Comparison of ENCODE assay signal across 21 cellular contexts in genomic region chr20:9027626-9028025, GRCh38. TPM values are rescaled to one million over a fixed set of nuclear protein-coding genes. Genes with fewer than 3 reads are reported as not detected.
A peak's percentile ranks its signal among the peaks of the same experiment; 100 is the strongest.
DNase-seq lines count a peak whose midpoint lies in the region; ATAC-seq, FAIRE-seq and TF ChIP-seq lines count a peak whose summit lies in the region.
"Had no signal": no experiment of that assay in that cellular context is flagged by ENCODE, and none has a peak within 500 bp of the region (broad histone marks: within the 10 kb centered on the region; RNA-seq: fewer than 3 reads in every experiment).

No MANE protein-coding gene starts in this region.

- H3K9me3 ChIP-seq in astrocyte (ENCODE audit: insufficient read depth, low read depth, low read length): no peaks in the 10 kb centered on the region
- no peaks in the 10 kb centered on the region for H3K9me3 ChIP-seq in effector memory CD4-positive, alpha-beta T cell (ENCODE audit: control insufficient read depth, low read length)
- H3K9me3 ChIP-seq: BLaER1 had no signal

- H3K36me3 Mint-ChIP-seq in HFFc6 (ENCODE audit: low read depth) (peaks cover 22% of the 10 kb centered on the region; the same call in 1 of the 2 replicates), astrocyte (ENCODE audit: low read depth, unreplicated experiment) (no peaks in the 10 kb centered on the region)
- H3K36me3 Mint-ChIP-seq: CD4-positive, CD25-positive, alpha-beta regulatory T cell; CD8-positive, alpha-beta T cell had no signal

- ATAC-seq in HG03521 (IDR thresholded peaks at IDR 0.05; ENCODE audit: unreplicated experiment): no peak
- ATAC-seq: CD8-positive, alpha-beta T cell; GM12878 had no signal

- no peak for TF ChIP-seq CTCF in HFFc6 (IDR thresholded peaks at IDR 0.05)
- no peak for TF ChIP-seq CTCF in astrocyte (IDR thresholded peaks at IDR 0.05; ENCODE audit: insufficient read depth, low read depth, low read length)
- no peak for TF ChIP-seq CTCF in GM10266 (IDR thresholded peaks at IDR 0.05; ENCODE audit: control insufficient read depth, insufficient read depth, low read depth, missing control alignments)

- no peaks in the 10 kb centered on the region for H3K36me3 ChIP-seq in astrocyte (ENCODE audit: insufficient read depth, low read length)
- no peaks in the 10 kb centered on the region for H3K36me3 ChIP-seq in effector memory CD4-positive, alpha-beta T cell (ENCODE audit: control insufficient read depth, insufficient read depth, low read length)
- H3K36me3 ChIP-seq: BLaER1 had no signal

- peaks cover 7% of the 10 kb centered on the region for H3K4me1 ChIP-seq in astrocyte (ENCODE audit: insufficient read depth, low read length)
- no peaks in the 10 kb centered on the region for H3K4me1 ChIP-seq in effector memory CD4-positive, alpha-beta T cell (ENCODE audit: control insufficient read depth, insufficient read depth, low read length, poor library complexity, severe bottlenecking)
- H3K4me1 ChIP-seq: BLaER1 had no signal

- no peak overlapping the region for H3K4me3 Mint-ChIP-seq in HFFc6
- no peak overlapping the region for H3K4me3 Mint-ChIP-seq in astrocyte (ENCODE audit: unreplicated experiment)
- H3K4me3 Mint-ChIP-seq: B cell; CD4-positive, CD25-positive, alpha-beta regulatory T cell; CD8-positive, alpha-beta T cell had no signal

- no peaks in the 10 kb centered on the region; the same call in 1 of the 2 replicates for H3K27me3 Mint-ChIP-seq in HFFc6 (ENCODE audit: insufficient read depth)
- H3K27me3 Mint-ChIP-seq in astrocyte (ENCODE audit: low read depth, unreplicated experiment): no peaks in the 10 kb centered on the region
- H3K27me3 Mint-ChIP-seq: B cell; CD4-positive, CD25-positive, alpha-beta regulatory T cell had no signal

- no peaks in the 10 kb centered on the region for H3K27me3 ChIP-seq in astrocyte (ENCODE audit: insufficient read depth, low read length)
- H3K27me3 ChIP-seq in effector memory CD4-positive, alpha-beta T cell (replicated peaks; ENCODE audit: control insufficient read depth, insufficient read depth, low read length, poor library complexity, severe bottlenecking): no peaks in the 10 kb centered on the region
- H3K27me3 ChIP-seq: BLaER1 had no signal

- no peak overlapping the region for H3K27ac ChIP-seq in astrocyte (ENCODE audit: low read depth, low read length)
- H3K27ac ChIP-seq in effector memory CD4-positive, alpha-beta T cell (ENCODE audit: insufficient read depth, low read length, poor library complexity, severe bottlenecking): no peak overlapping the region
- H3K27ac ChIP-seq: BLaER1, C4-2B, GM23248 had no signal

- peaks cover 59% of the 10 kb centered on the region for H3K4me1 Mint-ChIP-seq in HFFc6 (ENCODE audit: low read depth)
- H3K4me1 Mint-ChIP-seq in astrocyte (ENCODE audit: low read depth, unreplicated experiment): peaks cover 18% of the 10 kb centered on the region
- H3K4me1 Mint-ChIP-seq: B cell; CD4-positive, CD25-positive, alpha-beta regulatory T cell had no signal

- H2AFZ ChIP-seq in astrocyte (ENCODE audit: low read depth, low read length): no peak overlapping the region
- H2AFZ ChIP-seq: GM23248 had no signal

- DNase-seq in HFFc6: no peak
- DNase-seq in astrocyte (ENCODE audit: low read depth): no peak
- peak; percentile 64 for DNase-seq in kidney tubule cell (ENCODE audit: low spot score)
- peak; percentile 49 for DNase-seq in renal cortical epithelial cell (ENCODE audit: low read depth)
- no peak for DNase-seq in effector memory CD4-positive, alpha-beta T cell
- DNase-seq in NCI-H226: no peak
- no peak for DNase-seq in GM10266 (ENCODE audit: extremely low spot score)
- DNase-seq: Calu3; CD4-positive, CD25-positive, alpha-beta regulatory T cell; CD8-positive, alpha-beta T cell; DMS53; DMS79 treated with DMSO at 0.1 percent for 48 hours; H7 had no signal

- H3K79me2 ChIP-seq in astrocyte (ENCODE audit: insufficient read depth, low read length): no peaks in the 10 kb centered on the region

- no peak for FAIRE-seq in astrocyte (lab: Jason Lieb, UNC)
- FAIRE-seq: GM12878, GM19239, H1 had no signal

- no peak overlapping the region for H3K4me3 ChIP-seq in astrocyte (ENCODE audit: insufficient read depth, low read depth, low read length)
- no peak overlapping the region for H3K4me3 ChIP-seq in effector memory CD4-positive, alpha-beta T cell (ENCODE audit: insufficient read depth, low read depth, low read length, poor library complexity, severe bottlenecking)
- H3K4me3 ChIP-seq: BLaER1, GM12878, GM23248 had no signal

- peak overlapping the region; percentile 51; the same call in 1 of the 2 replicates for H3K27ac Mint-ChIP-seq in HFFc6
- peak overlapping the region; percentile 26 for H3K27ac Mint-ChIP-seq in astrocyte (ENCODE audit: unreplicated experiment)
- H3K27ac Mint-ChIP-seq: B cell; CD4-positive, CD25-positive, alpha-beta regulatory T cell; CD8-positive, alpha-beta T cell had no signal

- no peaks in the 10 kb centered on the region for H4K20me1 ChIP-seq in astrocyte (ENCODE audit: insufficient read depth, low read length)
- H4K20me1 ChIP-seq: BLaER1 had no signal

- H3K9me3 Mint-ChIP-seq in HFFc6 (no peaks in the 10 kb centered on the region), astrocyte (ENCODE audit: unreplicated experiment) (peaks cover 1% of the 10 kb centered on the region)
- H3K9me3 Mint-ChIP-seq: CD8-positive, alpha-beta T cell had no signal

- H3K9ac ChIP-seq in astrocyte (ENCODE audit: low read length): no peak overlapping the region
- H3K9ac ChIP-seq: BLaER1, GM23248 had no signal

- H3K4me2 ChIP-seq in astrocyte (ENCODE audit: low read length): no peak overlapping the region
- H3K4me2 ChIP-seq: BLaER1 had no signal

RNA-seq across cellular contexts. Expression of gene PLCB4, which starts 41.3 kb away (rescaled TPM):
- 10 to 100 TPM; 71.8 to 95.7 (median 79.1) TPM for total RNA-seq in HFFc6 (2021; fragmentation: NEBNext Ultra II Directional; extraction: Animal tissue kit (Norgen Biotek cat#: 25700))
- 38.9 and 58.2 TPM in 2 replicates for total RNA-seq in astrocyte
- total RNA-seq in renal cortical epithelial cell: 159 and 549 TPM in 2 replicates
- total RNA-seq: B cell; CD8-positive, alpha-beta T cell; GM12878 had no signal

Comparison
In these comparisons a context has a peak if more than half of its experiments do, and no peak if none do; other contexts are left out.
1. DNase-seq: peak in kidney tubule cell (single experiment) and renal cortical epithelial cell (single experiment); none in HFFc6 (single experiment), astrocyte (single experiment), effector memory CD4-positive, alpha-beta T cell (0 of 3), NCI-H226 (single experiment) and GM10266 (single experiment).